11 cellular contexts compared by ENCODE assay signal in the genomic region with DNA sequence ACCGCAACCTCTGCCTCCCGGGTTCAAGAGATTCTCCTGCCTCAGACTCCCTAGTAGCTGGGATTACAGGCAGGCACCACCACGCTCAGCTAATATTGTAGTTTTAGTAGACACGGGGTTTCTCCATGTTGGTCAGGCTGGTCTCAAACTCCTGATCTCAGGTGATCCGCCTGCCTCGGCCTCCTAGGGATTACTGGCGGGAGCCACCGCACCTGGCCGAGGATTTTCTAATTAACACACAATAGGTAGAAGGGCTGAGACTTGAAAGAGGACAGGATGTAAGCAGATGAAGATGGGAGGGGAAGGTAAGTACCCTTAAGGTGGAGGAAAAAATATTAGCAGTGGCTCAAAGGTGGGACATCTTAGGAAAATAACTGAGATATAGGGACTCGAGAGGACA. TPM values are rescaled to one million over a fixed set of nuclear protein-coding genes. Genes with fewer than 3 reads are reported as not detected.
DNase-seq lines count a peak whose midpoint lies in the region; ATAC-seq and TF ChIP-seq lines count a peak whose summit lies in the region.
"Not testable (repeated sequence)": the region's sequence is repeated elsewhere in the genome, so short reads cannot be mapped to it uniquely, and the experiment has no call there.
"Had no signal": no experiment of that assay in that cellular context is flagged by ENCODE, and none has a peak within 500 bp of the region (broad histone marks: within the 10 kb centered on the region; RNA-seq: fewer than 3 reads in every experiment).

No MANE protein-coding gene starts in this region.

- intact Hi-C loops in activated CD4-positive, alpha-beta T cell treated with anti-CD3 and anti-CD28 coated beads for 36 hours (cut with DNase I, micrococcal nuclease): not testable (repeated sequence)

- H3K4me1 Mint-ChIP-seq in activated CD4-positive, alpha-beta T cell treated with anti-CD3 and anti-CD28 coated beads for 36 hours: peaks cover 46% of the 10 kb centered on the region
- peaks cover 58% of the 10 kb centered on the region for H3K4me1 Mint-ChIP-seq in activated naive CD8-positive, alpha-beta T cell treated with anti-CD3 and anti-CD28 coated beads, Interleukin-2, amount 50 U/mL, for 24 hours
- H3K4me1 Mint-ChIP-seq in endothelial cell (ENCODE audit: unreplicated experiment): peaks cover 34% of the 10 kb centered on the region
- H3K4me1 Mint-ChIP-seq in naive B cell: peaks cover 51 to 71% (median 64%) of the 10 kb centered on the region in 3 donors
- H3K4me1 Mint-ChIP-seq in stimulated activated memory B cell treated with anti-CD40 and anti-IgM and Interleukin-4, amounts not matched to agents 10 μg/mL and 1 μg/mL and 100 μg/mL, for 72 hours: peaks cover 55% of the 10 kb centered on the region

- ATAC-seq in activated CD4-positive, alpha-beta T cell treated with anti-CD3 and anti-CD28 coated beads for 36 hours; activated naive CD8-positive, alpha-beta T cell treated with anti-CD3 and anti-CD28 coated beads, Interleukin-2, amount 50 U/mL, for 24 hours; naive B cell (ENCODE audit: low read depth in 2 of 2); stimulated activated memory B cell treated with anti-CD40 and anti-IgM and Interleukin-4, amounts not matched to agents 10 μg/mL and 1 μg/mL and 100 μg/mL, for 72 hours: not testable (repeated sequence)

- H3K4me3 ChIP-seq in BLaER1 treated with 17β-estradiol and CSF1 and Interleukin-3, amounts not matched to agents 10 nM and 100 nM: peak overlapping the region; percentile 89 to 100 (median 96)
- peak overlapping the region; percentile 100; the same call in 1 of the 2 replicates for H3K4me3 ChIP-seq in GM08714 (ENCODE audit: low read length)

- H3K4me2 ChIP-seq in BLaER1 treated with 17β-estradiol and CSF1 and Interleukin-3, amounts not matched to agents 10 nM and 100 nM: peak overlapping the region; percentile 88 to 98 (median 94)

- peak overlapping the region; percentile 55 to 100 (median 100); a peak in 21 of 22 replicates for H3K27ac ChIP-seq in BLaER1 treated with 17β-estradiol and CSF1 and Interleukin-3, amounts not matched to agents 10 nM and 100 nM

- not testable (repeated sequence) for H3K27me3 Mint-ChIP-seq in activated CD4-positive, alpha-beta T cell treated with anti-CD3 and anti-CD28 coated beads for 36 hours; activated naive CD8-positive, alpha-beta T cell treated with anti-CD3 and anti-CD28 coated beads, Interleukin-2, amount 50 U/mL, for 24 hours; naive B cell; stimulated activated memory B cell treated with anti-CD40 and anti-IgM and Interleukin-4, amounts not matched to agents 10 μg/mL and 1 μg/mL and 100 μg/mL, for 72 hours
- H3K27me3 Mint-ChIP-seq in endothelial cell (ENCODE audit: unreplicated experiment): peaks cover 18% of the 10 kb centered on the region

- peaks cover 30 to 64% (median 41%) of the 10 kb centered on the region in 10 experiments for H3K4me1 ChIP-seq in BLaER1 treated with 17β-estradiol and CSF1 and Interleukin-3, amounts not matched to agents 10 nM and 100 nM

- peak overlapping the region; percentile 28 for H3K27ac Mint-ChIP-seq in activated CD4-positive, alpha-beta T cell treated with anti-CD3 and anti-CD28 coated beads for 36 hours
- peak overlapping the region; percentile 54 for H3K27ac Mint-ChIP-seq in activated naive CD8-positive, alpha-beta T cell treated with anti-CD3 and anti-CD28 coated beads, Interleukin-2, amount 50 U/mL, for 24 hours
- H3K27ac Mint-ChIP-seq in endothelial cell (ENCODE audit: unreplicated experiment) (peak overlapping the region; percentile 76), naive B cell (peak overlapping the region in 2 of 6 donors; percentile 0 to 69)
- not testable (repeated sequence) for H3K27ac Mint-ChIP-seq in stimulated activated memory B cell treated with anti-CD40 and anti-IgM and Interleukin-4, amounts not matched to agents 10 μg/mL and 1 μg/mL and 100 μg/mL, for 72 hours

- peaks cover 9 to 32% (median 26%) of the 10 kb centered on the region in 11 experiments for H3K36me3 ChIP-seq in BLaER1 treated with 17β-estradiol and CSF1 and Interleukin-3, amounts not matched to agents 10 nM and 100 nM

- H4K20me1 ChIP-seq in BLaER1 treated with 17β-estradiol and CSF1 and Interleukin-3, amounts not matched to agents 10 nM and 100 nM: peaks cover 47 to 72% (median 69%) of the 10 kb centered on the region in 11 experiments

- not testable (repeated sequence) for H3K36me3 Mint-ChIP-seq in activated CD4-positive, alpha-beta T cell treated with anti-CD3 and anti-CD28 coated beads for 36 hours (ENCODE audit: low read depth); activated naive CD8-positive, alpha-beta T cell treated with anti-CD3 and anti-CD28 coated beads, Interleukin-2, amount 50 U/mL, for 24 hours (ENCODE audit: low read depth); endothelial cell (ENCODE audit: low read depth, unreplicated experiment); naive B cell; stimulated activated memory B cell treated with anti-CD40 and anti-IgM and Interleukin-4, amounts not matched to agents 10 μg/mL and 1 μg/mL and 100 μg/mL, for 72 hours

- POLR2A ChIA-PET in activated CD4-positive, alpha-beta T cell treated with anti-CD3 and anti-CD28 coated beads for 36 hours (lab: Charles Lee): not testable (repeated sequence)

- H3K9ac ChIP-seq in BLaER1 treated with 17β-estradiol and CSF1 and Interleukin-3, amounts not matched to agents 10 nM and 100 nM: peak overlapping the region; percentile 82 to 100 (median 100)

- DNase-seq in NCI-H510A (lab: John Stamatoyannopoulos, UW): peak; percentile 7
- DNase-seq in activated CD4-positive, alpha-beta T cell treated with anti-CD3 and anti-CD28 coated beads for 36 hours; activated naive CD8-positive, alpha-beta T cell treated with anti-CD3 and anti-CD28 coated beads, Interleukin-2, amount 50 U/mL, for 24 hours; endothelial cell (ENCODE audit: low spot score); naive B cell: not testable (repeated sequence)

- peaks cover 0 to 24% (median 18%) of the 10 kb centered on the region in 11 experiments; a peak in 14 of 22 replicates for H3K9me3 ChIP-seq in BLaER1 treated with 17β-estradiol and CSF1 and Interleukin-3, amounts not matched to agents 10 nM and 100 nM (replicated peaks in 1 of 11)

- H3K9me3 Mint-ChIP-seq in activated CD4-positive, alpha-beta T cell treated with anti-CD3 and anti-CD28 coated beads for 36 hours (ENCODE audit: low read depth); activated naive CD8-positive, alpha-beta T cell treated with anti-CD3 and anti-CD28 coated beads, Interleukin-2, amount 50 U/mL, for 24 hours; endothelial cell (ENCODE audit: unreplicated experiment); naive B cell; stimulated activated memory B cell treated with anti-CD40 and anti-IgM and Interleukin-4, amounts not matched to agents 10 μg/mL and 1 μg/mL and 100 μg/mL, for 72 hours: not testable (repeated sequence)

- peak overlapping the region; percentile 39 for H3K4me3 Mint-ChIP-seq in activated CD4-positive, alpha-beta T cell treated with anti-CD3 and anti-CD28 coated beads for 36 hours
- H3K4me3 Mint-ChIP-seq in activated naive CD8-positive, alpha-beta T cell treated with anti-CD3 and anti-CD28 coated beads, Interleukin-2, amount 50 U/mL, for 24 hours: peak overlapping the region; percentile 61
- H3K4me3 Mint-ChIP-seq in endothelial cell (ENCODE audit: unreplicated experiment) (peak overlapping the region; percentile 54), naive B cell (peak overlapping the region; percentile 79 to 97 (median 93))
- H3K4me3 Mint-ChIP-seq in stimulated activated memory B cell treated with anti-CD40 and anti-IgM and Interleukin-4, amounts not matched to agents 10 μg/mL and 1 μg/mL and 100 μg/mL, for 72 hours: peak overlapping the region; percentile 38

- not testable (repeated sequence) for TF ChIP-seq CTCF in endothelial cell (IDR thresholded peaks at IDR 0.05; ENCODE audit: unreplicated experiment)

- CTCF ChIA-PET in activated CD4-positive, alpha-beta T cell treated with anti-CD3 and anti-CD28 coated beads for 36 hours (lab: Charles Lee): not testable (repeated sequence)

- H3K27me3 ChIP-seq in BLaER1 treated with 17β-estradiol and CSF1 and Interleukin-3, amounts not matched to agents 10 nM and 100 nM: not testable (repeated sequence)

RNA-seq across cellular contexts. Expression of a gene that starts 3.2 kb away (rescaled TPM):
- total RNA-seq in activated CD4-positive, alpha-beta T cell treated with anti-CD3 and anti-CD28 coated beads for 36 hours: 10 to 100 TPM; 26.6 to 27.3 TPM
- total RNA-seq in endothelial cell (ENCODE audit: unreplicated experiment): 51.9 TPM
- 10 to 100 TPM in 1 of 6 donors, 1 to 10 TPM in 5; 6.3 to 11.2 (median 7.5) TPM for polyA plus RNA-seq in naive B cell (ENCODE audit: low read depth in 6 of 6)

RNA-seq across cellular contexts. Expression of a gene that starts 41.2 kb away (rescaled TPM):
- total RNA-seq in activated CD4-positive, alpha-beta T cell treated with anti-CD3 and anti-CD28 coated beads for 36 hours: under 1 TPM; 0.09 to 0.12 TPM
- total RNA-seq in endothelial cell (ENCODE audit: unreplicated experiment): not detected
- under 1 TPM in 3 of 6 donors, not detected in 3; 0.08 to 0.47 (median 0.36) TPM for polyA plus RNA-seq in naive B cell (ENCODE audit: low read depth in 6 of 6)
- total RNA-seq: activated CD4-positive, alpha-beta T cell treated with anti-CD3 and anti-CD28 coated beads, Interleukin-2, amount 10 ng/mL, durations not matched to agents 24 days and 14 days; activated CD8-positive, alpha-beta memory T cell treated with anti-CD3 and anti-CD28 coated beads, Interleukin-2, amount 10 ng/mL, durations not matched to agents 7 days and 5 days; HepG2 had no signal
- polyA plus RNA-seq: HepG2 had no signal

Comparison
In these comparisons a context has a peak if more than half of its experiments do, and no peak if none do; other contexts are left out.
1. H3K4me3 Mint-ChIP-seq: peak in every context shown above with its lines; median percentile 93 in naive B cell; 61 in activated naive CD8-positive, alpha-beta T cell treated with anti-CD3 and anti-CD28 coated beads, Interleukin-2, amount 50 U/mL, for 24 hours; 54 in endothelial cell; 39 in activated CD4-positive, alpha-beta T cell treated with anti-CD3 and anti-CD28 coated beads for 36 hours; 38 in stimulated activated memory B cell treated with anti-CD40 and anti-IgM and Interleukin-4, amounts not matched to agents 10 μg/mL and 1 μg/mL and 100 μg/mL, for 72 hours.